23 cellular contexts compared by ENCODE assay signal in genomic region chr1:77371396-77371795, GRCh38.
DNase-seq lines count a peak whose midpoint lies in the region; ATAC-seq and TF ChIP-seq lines count a peak whose summit lies in the region.
"Had no signal": no experiment of that assay in that cellular context is flagged by ENCODE, and none has a peak within 500 bp of the region (broad histone marks: within the 10 kb centered on the region; RNA-seq: fewer than 3 reads in every experiment).

No MANE protein-coding gene starts in this region.

- no peaks in the 10 kb centered on the region for H3K4me1 ChIP-seq in SJCRH30
- H3K4me1 ChIP-seq: lower lobe of right lung, thyroid gland had no signal

- no peak for TF ChIP-seq CTCF in WI38 (IDR thresholded peaks at IDR 0.05; ENCODE audit: low read depth, low read length)

- H3K4me3 ChIP-seq in WI38 (ENCODE audit: low read depth, low read length) (peak overlapping the region; percentile 44), SJCRH30 (no peak overlapping the region)
- H3K4me3 ChIP-seq: lower lobe of right lung, thyroid gland had no signal

- H3K36me3 ChIP-seq in SJCRH30: no peaks in the 10 kb centered on the region
- H3K36me3 ChIP-seq: lower lobe of right lung, thyroid gland had no signal

- no peaks in the 10 kb centered on the region for H3K27me3 ChIP-seq in SJCRH30
- H3K27me3 ChIP-seq: thyroid gland had no signal

- H3K27ac ChIP-seq in SJCRH30: no peak overlapping the region
- H3K27ac ChIP-seq: C4-2B, lower lobe of right lung, thyroid gland had no signal

- ATAC-seq in GM21619 (IDR thresholded peaks at IDR 0.05; ENCODE audit: unreplicated experiment): no peak
- ATAC-seq: lower lobe of right lung had no signal

- H3K9me3 ChIP-seq in SJCRH30 (replicated peaks): no peaks in the 10 kb centered on the region
- H3K9me3 ChIP-seq: lower lobe of right lung, thyroid gland had no signal

- DNase-seq in A172 (ENCODE audit: low spot score): peak; percentile 0
- peak; percentile 12 for DNase-seq in H4 (ENCODE audit: low spot score)
- DNase-seq in iris pigment epithelial cell (ENCODE audit: low read depth): peak; percentile 8
- DNase-seq in SJCRH30: no peak
- DNase-seq in activated T-cell treated with anti-CD3 and anti-CD28 coated beads for 4 hours: no peak
- no peak for DNase-seq in NCI-H2171 (lab: John Stamatoyannopoulos, UW)
- DNase-seq: activated CD4-positive, alpha-beta T cell treated with anti-CD3 and anti-CD28 coated beads, Interleukin-2, amount 10 ng/mL, durations not matched to agents 24 days and 14 days; cerebellar nuclear complex; erythroblast; H9; KBM-7; lower lobe of right lung; NCI-H187 treated with DMSO at 0.1 percent for 48 hours; NCI-H345; OCI-M1; SHP77; stimulated activated CD4-positive, alpha-beta T cell treated with anti-CD3 and anti-CD28 coated beads, Interleukin-4, amount 100 ng/mL, for 1 hour; stimulated activated naive CD8-positive, alpha-beta T cell treated with anti-CD3 and anti-CD28 coated beads, Interleukin-15, Interleukin-2, amounts not matched to agents 100 U/mL and 50 U/mL, for 24 hours; T-cell; thyroid gland had no signal

Comparison
In these comparisons a context has a peak if more than half of its experiments do, and no peak if none do; other contexts are left out.
1. DNase-seq: peak in A172 (single experiment), H4 (single experiment) and iris pigment epithelial cell (single experiment); none in SJCRH30 (0 of 2), activated T-cell treated with anti-CD3 and anti-CD28 coated beads for 4 hours (single experiment) and NCI-H2171 (single experiment).